8 cellular contexts compared by ENCODE assay signal in genomic region chr11:64253043-64253442, GRCh38. TPM values are rescaled to one million over a fixed set of nuclear protein-coding genes. Genes with fewer than 3 reads are reported as not detected.
A peak's percentile ranks its signal among the peaks of the same experiment; 100 is the strongest.
DNase-seq lines count a peak whose midpoint lies in the region; ATAC-seq, FAIRE-seq and TF ChIP-seq lines count a peak whose summit lies in the region.

No MANE protein-coding gene starts in this region.

- H3K4me3 Mint-ChIP-seq in naive thymus-derived CD4-positive, alpha-beta T cell = peak overlapping the region in 6 of 10 donors; percentile 14 to 91 (median 33)

- no TSS peak for BruUV-seq in IMR-90 (replicated peaks; lab: Mats Ljungman, UMichigan)

- DNase-seq in BJ (ENCODE audit: low read depth) (no peak), IMR-90 (no peak), colonic mucosa (no peak), midbrain (lab: John Stamatoyannopoulos, UW) (no peak), SJCRH30 (no peak), kidney (no peak)
- DNase-seq in naive thymus-derived CD4-positive, alpha-beta T cell = no peak

- H2BK120ac ChIP-seq in IMR-90 (ENCODE audit: low read depth, low read length) = no peak overlapping the region

- H2BK5ac ChIP-seq in IMR-90 (ENCODE audit: low read depth, low read length, poor library complexity, severe bottlenecking) = no peak overlapping the region

- WGBS in IMR-90 (ENCODE audit: extremely low coverage in 2 of 2, insufficient read length in 1 of 2), 2 experiments = 82% methylated on average over 5 of the region's 8 CpGs; no CpG with 5 or more reads in 1 of the 2 experiments

- H3K27ac Mint-ChIP-seq in naive thymus-derived CD4-positive, alpha-beta T cell = no peak overlapping the region

- H3K9ac ChIP-seq in IMR-90 (ENCODE audit: low read depth, low read length) = 0 out of 2 replicates have a peak overlapping the region, but pooled peaks have one; percentile 2
- peak overlapping the region; percentile 8 to 89 for H3K9ac ChIP-seq in colonic mucosa (ENCODE audit: low read depth in 2 of 2, low read length in 2 of 2)
- H3K9ac ChIP-seq in kidney (ENCODE audit: low read length in 2 of 2) = no peak overlapping the region

- H2BK15ac ChIP-seq in IMR-90 (ENCODE audit: low read depth, low read length) = no peak overlapping the region

- H2AFZ ChIP-seq in IMR-90 (replicated peaks; ENCODE audit: low read length, poor library complexity) = no peak overlapping the region

- H4K20me1 ChIP-seq in IMR-90 (ENCODE audit: insufficient read depth, low read length) = peaks cover 5% of the 10 kb centered on the region; the same call in 1 of the 2 replicates

- no peak for TF ChIP-seq CTCF in BJ (IDR thresholded peaks at IDR 0.05; ENCODE audit: insufficient read depth, low read depth, low read length)
- TF ChIP-seq CTCF in IMR-90 (conservative IDR thresholded peaks at IDR 0.05; ENCODE audit: low read depth, low read length) = no peak
- no peak for TF ChIP-seq CTCF in colonic mucosa (IDR thresholded peaks at IDR 0.05)
- TF ChIP-seq CTCF in kidney (IDR thresholded peaks at IDR 0.05; ENCODE audit: borderline replicate concordance, extremely low read depth, insufficient read depth) = no peak

- H3K4me3 ChIP-seq in BJ (ENCODE audit: low read depth, low read length) (peak overlapping the region; percentile 79), IMR-90 (ENCODE audit: insufficient read depth, low read depth, low read length) (no peak overlapping the region; the same call in 1 of the 2 replicates), colonic mucosa (peak overlapping the region; percentile 97), SJCRH30 (no peak overlapping the region), kidney (ENCODE audit: low read length in 2 of 2) (no peak overlapping the region)
- no peak overlapping the region for H3K4me3 ChIP-seq in naive thymus-derived CD4-positive, alpha-beta T cell (ENCODE audit: low read length)

- no peak overlapping the region for H3K18ac ChIP-seq in IMR-90 (ENCODE audit: low read depth, low read length)

- in situ Hi-C loops in IMR-90 (cut with MboI; ENCODE audit: low sequenced_read_pairs) = no loop called here

- peaks cover 0 to 3% (median 0%) of the 10 kb centered on the region in 5 donors for H3K27me3 Mint-ChIP-seq in naive thymus-derived CD4-positive, alpha-beta T cell

- no peaks in the 10 kb centered on the region for H3K27me3 ChIP-seq in BJ (ENCODE audit: control insufficient read depth, insufficient read depth, low read length)
- H3K27me3 ChIP-seq in IMR-90 (ENCODE audit: control insufficient read depth, insufficient read depth, low read length) = no peaks in the 10 kb centered on the region
- H3K27me3 ChIP-seq in colonic mucosa = no peaks in the 10 kb centered on the region
- no peaks in the 10 kb centered on the region for H3K27me3 ChIP-seq in naive thymus-derived CD4-positive, alpha-beta T cell (ENCODE audit: control insufficient read depth in 2 of 2, insufficient read depth in 2 of 2, low read length in 2 of 2)
- H3K27me3 ChIP-seq in SJCRH30 = no peaks in the 10 kb centered on the region

- peaks cover 2 to 37% (median 12%) of the 10 kb centered on the region in 7 donors for H3K4me1 Mint-ChIP-seq in naive thymus-derived CD4-positive, alpha-beta T cell

- H3K9me1 ChIP-seq in IMR-90 (ENCODE audit: insufficient read depth, low read length) = no peaks in the 10 kb centered on the region

- no peak for TF ChIP-seq POLR2A in IMR-90 (IDR thresholded peaks at IDR 0.05; ENCODE audit: low read depth, low read length)

- H4K8ac ChIP-seq in IMR-90 (ENCODE audit: low read depth in 2 of 2, low read length in 2 of 2) = no peak overlapping the region

- H2AK9ac ChIP-seq in IMR-90 (replicated peaks; ENCODE audit: low read depth, low read length, poor library complexity) = peak overlapping the region; percentile 68

- H3K4me1 ChIP-seq in IMR-90 (ENCODE audit: control insufficient read depth, insufficient read depth, low read length) (peaks cover 10% of the 10 kb centered on the region), colonic mucosa (peaks cover 9% of the 10 kb centered on the region), SJCRH30 (peaks cover 27% of the 10 kb centered on the region), kidney (ENCODE audit: control insufficient read depth in 1 of 2, insufficient read depth in 1 of 2, low read depth in 1 of 2, low read length in 2 of 2) (peaks cover 5 to 22% of the 10 kb centered on the region in 2 donors)
- peaks cover 9 to 12% of the 10 kb centered on the region in 2 donors for H3K4me1 ChIP-seq in naive thymus-derived CD4-positive, alpha-beta T cell (ENCODE audit: control insufficient read depth in 2 of 2, insufficient read depth in 2 of 2, low read length in 2 of 2)

- no peak for FAIRE-seq in kidney (lab: Jason Lieb, UNC)

- POLR2A ChIA-PET in BJ (lab: Charles Lee) = no interaction called here
- POLR2A ChIA-PET in IMR-90 (lab: Charles Lee; ENCODE audit: unreplicated experiment) = interaction anchor here (0.7 kb wide), 1 partner anchor 11 kb away, joined by 3 read pairs; no protein-coding TSS in a partner anchor
- POLR2A ChIA-PET in naive thymus-derived CD4-positive, alpha-beta T cell (lab: Charles Lee) = interaction anchor here (12.3 kb wide), 1 partner anchor 16 kb away, joined by 154 read pairs; no protein-coding TSS in a partner anchor

- H3K79me1 ChIP-seq in IMR-90 (ENCODE audit: low read depth in 1 of 2, low read length in 2 of 2) = peaks cover 8 to 59% of the 10 kb centered on the region in 2 experiments

- H3K14ac ChIP-seq in IMR-90 (replicated peaks; ENCODE audit: low read depth, low read length) = no peak overlapping the region

- H3K9me3 ChIP-seq in IMR-90 (ENCODE audit: control insufficient read depth, insufficient read depth, low read length) (no peaks in the 10 kb centered on the region), colonic mucosa (no peaks in the 10 kb centered on the region), SJCRH30 (replicated peaks) (no peaks in the 10 kb centered on the region), kidney (ENCODE audit: control insufficient read depth in 1 of 2, low read length in 2 of 2) (no peaks in the 10 kb centered on the region)
- H3K9me3 ChIP-seq in naive thymus-derived CD4-positive, alpha-beta T cell (ENCODE audit: control insufficient read depth in 2 of 3, low read length in 3 of 3) = no peaks in the 10 kb centered on the region

- no peak overlapping the region for H2BK20ac ChIP-seq in IMR-90 (ENCODE audit: low read depth, low read length)

- H3K36me3 ChIP-seq in BJ (ENCODE audit: control insufficient read depth, insufficient read depth, low read length) (peaks cover 18% of the 10 kb centered on the region), IMR-90 (ENCODE audit: control insufficient read depth, insufficient read depth, low read length) (peaks cover 20% of the 10 kb centered on the region), colonic mucosa (peaks cover 5% of the 10 kb centered on the region), SJCRH30 (peaks cover 15% of the 10 kb centered on the region; the same call in 1 of the 2 replicates), kidney (ENCODE audit: control insufficient read depth in 1 of 2, insufficient read depth in 2 of 2, low read length in 2 of 2) (peaks cover 0 to 6% of the 10 kb centered on the region in 2 donors)
- H3K36me3 ChIP-seq in naive thymus-derived CD4-positive, alpha-beta T cell (ENCODE audit: control insufficient read depth in 2 of 3, insufficient read depth in 3 of 3, low read length in 3 of 3) = no peaks in the 10 kb centered on the region

- dilution Hi-C loops in IMR-90 (cut with HindIII; ENCODE audit: low sequenced_read_pairs, unreplicated experiment) = no loop called here

- peaks cover 0 to 2% (median 0%) of the 10 kb centered on the region in 11 donors for H3K9me3 Mint-ChIP-seq in naive thymus-derived CD4-positive, alpha-beta T cell

- H4K91ac ChIP-seq in IMR-90 (ENCODE audit: insufficient read depth, low read depth, low read length) = no peak overlapping the region

- CTCF ChIA-PET in BJ (lab: Yijun Ruan, JAX) (interaction anchor here (1.2 to 3.6 kb wide), 5 partner anchors 10 to 47 kb away, joined by 3 to 56 read pairs (median 18); partner anchors contain the start of gene FERMT3), IMR-90 (lab: Yijun Ruan, JAX) (interaction anchor here (1.4 kb wide), 1 partner anchor 52 kb away, joined by 4 read pairs; no protein-coding TSS in a partner anchor)
- CTCF ChIA-PET in naive thymus-derived CD4-positive, alpha-beta T cell (lab: Charles Lee) = interaction anchor here (3.7 kb wide), 1 partner anchor 47 kb away, joined by 31 read pairs; the partner anchor contains the start of gene FERMT3

- no peaks in the 10 kb centered on the region for H3K36me3 Mint-ChIP-seq in naive thymus-derived CD4-positive, alpha-beta T cell

- no peak overlapping the region for H4K5ac ChIP-seq in IMR-90 (ENCODE audit: low read depth, low read length)

- intact Hi-C loops in IMR-90 (cut with micrococcal nuclease) = no loop called here
- intact Hi-C loops in colonic mucosa (cut with DNase I) = no loop called here
- intact Hi-C loops in naive thymus-derived CD4-positive, alpha-beta T cell (cut with micrococcal nuclease) = no loop called here
- intact Hi-C loops in kidney (cut with DNase I) = no loop called here

- H2AK5ac ChIP-seq in IMR-90 (ENCODE audit: low read depth, low read length) = peak overlapping the region; percentile 47; the same call in 1 of the 2 replicates

- H3K27ac ChIP-seq in IMR-90 (ENCODE audit: insufficient read depth, low read length) (no peak overlapping the region), colonic mucosa (peak overlapping the region; percentile 80), SJCRH30 (no peak overlapping the region), kidney (ENCODE audit: low read depth in 2 of 2, low read length in 2 of 2) (no peak overlapping the region)
- no peak overlapping the region for H3K27ac ChIP-seq in naive thymus-derived CD4-positive, alpha-beta T cell (ENCODE audit: low read depth, low read length)

- ATAC-seq in IMR-90 (ENCODE audit: low read depth) (no peak), GM21381 (IDR thresholded peaks at IDR 0.05; ENCODE audit: unreplicated experiment) (no peak)
- no peak for ATAC-seq in naive thymus-derived CD4-positive, alpha-beta T cell

- no peak for TF ChIP-seq RAD21 in IMR-90 (IDR thresholded peaks at IDR 0.05; ENCODE audit: low read length)

- H3K4ac ChIP-seq in IMR-90 (ENCODE audit: low read depth, low read length) = 0 out of 2 replicates have a peak overlapping the region, but pooled peaks have one; percentile 4

- H3K56ac ChIP-seq in IMR-90 (ENCODE audit: extremely low read depth, insufficient read depth, low read length) = no peak overlapping the region

- H3K23ac ChIP-seq in IMR-90 (ENCODE audit: low read depth, low read length) = no peak overlapping the region

- H3K4me2 ChIP-seq in IMR-90 (ENCODE audit: low read depth, low read length) = peak overlapping the region; percentile 43

RNA-seq across cellular contexts. Expression of gene PLCB3, which starts 1.7 kb away (rescaled TPM):
- polyA plus RNA-seq in BJ (2011; rRNA removed) (17.9 and 30.2 TPM in 2 replicates), IMR-90 (2012; rRNA removed) (23.9 and 25.9 TPM in 2 replicates), kidney (ENCODE audit: insufficient read depth, low read depth, low replicate concordance) (9.6 TPM)
- 45.3 and 50.4 TPM in 2 replicates for polyA minus RNA-seq in BJ (2011; rRNA and poly(A)+ RNA removed)
- total RNA-seq in IMR-90 (2012; rRNA removed) (24.9 and 26.9 TPM in 2 replicates), colonic mucosa (100 to 1,000 TPM in 1 of 2 donors, 10 to 100 TPM in 1; 86.9 to 108 TPM), kidney (24.6 TPM)
- 15.3 and 21.3 TPM in 2 replicates for polyA plus RNA-seq in IMR-90 (2012; cell fraction: cytosol; rRNA removed)
- 51.9 and 93.7 TPM in 2 replicates for polyA plus RNA-seq in IMR-90 (2012; cell fraction: nucleus; rRNA removed; ENCODE audit: low replicate concordance)
- 10 to 100 TPM in 2 of 5 experiments, 1 to 10 TPM in 3; 3.3 to 12.1 (median 8.1) TPM for total RNA-seq in naive thymus-derived CD4-positive, alpha-beta T cell
- under 1 TPM; 0.19 to 0.81 TPM for polyA plus RNA-seq in naive thymus-derived CD4-positive, alpha-beta T cell
- 35.8 and 38.3 TPM in 2 replicates for total RNA-seq in SJCRH30 (2014; rRNA removed; shearing (Covaris generic))

RNA-seq across cellular contexts. Expression of gene PPP1R14B, which starts 6.3 kb away (rescaled TPM):
- polyA plus RNA-seq in BJ (2011; rRNA removed) (174 and 283 TPM in 2 replicates), IMR-90 (2012; rRNA removed) (257 and 355 TPM in 2 replicates), kidney (ENCODE audit: insufficient read depth, low read depth, low replicate concordance) (145 TPM)
- 55.6 and 75.0 TPM in 2 replicates for polyA minus RNA-seq in BJ (2011; rRNA and poly(A)+ RNA removed)
- total RNA-seq in IMR-90 (2012; rRNA removed) (176 and 206 TPM in 2 replicates), colonic mucosa (100 to 1,000 TPM; 113 to 234 TPM), kidney (86.5 TPM)
- polyA plus RNA-seq in IMR-90 (2012; cell fraction: cytosol; rRNA removed) = 272 and 281 TPM in 2 replicates
- polyA plus RNA-seq in IMR-90 (2012; cell fraction: nucleus; rRNA removed; ENCODE audit: low replicate concordance) = 133 and 164 TPM in 2 replicates
- 100 to 1,000 TPM in 1 of 5 experiments, 10 to 100 TPM in 4; 20.1 to 116 (median 26.0) TPM for total RNA-seq in naive thymus-derived CD4-positive, alpha-beta T cell
- 10 to 100 TPM; 23.9 to 29.5 TPM for polyA plus RNA-seq in naive thymus-derived CD4-positive, alpha-beta T cell
- 556 and 639 TPM in 2 replicates for total RNA-seq in SJCRH30 (2014; rRNA removed; shearing (Covaris generic))

RNA-seq across cellular contexts. Expression of gene FKBP2, which starts 12.1 kb away (rescaled TPM):
- polyA plus RNA-seq in BJ (2011; rRNA removed) (65.6 and 76.2 TPM in 2 replicates), IMR-90 (2012; rRNA removed) (68.6 and 76.4 TPM in 2 replicates), kidney (ENCODE audit: insufficient read depth, low read depth, low replicate concordance) (411 TPM)
- polyA minus RNA-seq in BJ (2011; rRNA and poly(A)+ RNA removed) = 30.6 and 45.1 TPM in 2 replicates
- total RNA-seq in IMR-90 (2012; rRNA removed) (36.2 and 62.5 TPM in 2 replicates), colonic mucosa (100 to 1,000 TPM in 1 of 2 donors, 10 to 100 TPM in 1; 71.7 to 104 TPM), kidney (76.0 TPM)
- 114 and 135 TPM in 2 replicates for polyA plus RNA-seq in IMR-90 (2012; cell fraction: cytosol; rRNA removed)
- polyA plus RNA-seq in IMR-90 (2012; cell fraction: nucleus; rRNA removed; ENCODE audit: low replicate concordance) = 46.8 and 53.6 TPM in 2 replicates
- total RNA-seq in naive thymus-derived CD4-positive, alpha-beta T cell = 10 to 100 TPM; 20.3 to 46.6 (median 33.5) TPM
- 10 to 100 TPM; 61.8 to 81.4 TPM for polyA plus RNA-seq in naive thymus-derived CD4-positive, alpha-beta T cell
- 53.1 and 53.5 TPM in 2 replicates for total RNA-seq in SJCRH30 (2014; rRNA removed; shearing (Covaris generic))

RNA-seq across cellular contexts. Expression of gene VEGFB, which starts 18.7 kb away (rescaled TPM):
- polyA plus RNA-seq in BJ (2011; rRNA removed) (10.2 and 13.2 TPM in 2 replicates), IMR-90 (2012; rRNA removed) (23.9 and 25.1 TPM in 2 replicates), kidney (ENCODE audit: insufficient read depth, low read depth, low replicate concordance) (157 TPM)
- polyA minus RNA-seq in BJ (2011; rRNA and poly(A)+ RNA removed) = 4.9 and 10.0 TPM in 2 replicates
- total RNA-seq in IMR-90 (2012; rRNA removed) (3.0 and 3.9 TPM in 2 replicates), colonic mucosa (10 to 100 TPM; 25.9 to 59.5 TPM), kidney (77.6 TPM)
- 29.6 and 45.2 TPM in 2 replicates for polyA plus RNA-seq in IMR-90 (2012; cell fraction: cytosol; rRNA removed)
- 24.3 and 30.6 TPM in 2 replicates for polyA plus RNA-seq in IMR-90 (2012; cell fraction: nucleus; rRNA removed; ENCODE audit: low replicate concordance)
- total RNA-seq in naive thymus-derived CD4-positive, alpha-beta T cell = 10 to 100 TPM; 30.6 to 99.5 (median 88.0) TPM
- polyA plus RNA-seq in naive thymus-derived CD4-positive, alpha-beta T cell = 10 to 100 TPM; 12.9 to 15.3 TPM
- 26.4 and 27.8 TPM in 2 replicates for total RNA-seq in SJCRH30 (2014; rRNA removed; shearing (Covaris generic))

RNA-seq across cellular contexts. Expression of gene DNAJC4, which starts 22.7 kb away (rescaled TPM):
- polyA plus RNA-seq in BJ (2011; rRNA removed) (23.5 and 42.1 TPM in 2 replicates), IMR-90 (2012; rRNA removed) (22.8 and 30.3 TPM in 2 replicates), kidney (ENCODE audit: insufficient read depth, low read depth, low replicate concordance) (102 TPM)
- 11.4 and 23.1 TPM in 2 replicates for polyA minus RNA-seq in BJ (2011; rRNA and poly(A)+ RNA removed)
- total RNA-seq in IMR-90 (2012; rRNA removed) (2.2 and 3.9 TPM in 2 replicates), colonic mucosa (10 to 100 TPM; 39.9 to 50.3 TPM), kidney (31.1 TPM)
- 10.8 and 31.8 TPM in 2 replicates for polyA plus RNA-seq in IMR-90 (2012; cell fraction: cytosol; rRNA removed)
- polyA plus RNA-seq in IMR-90 (2012; cell fraction: nucleus; rRNA removed; ENCODE audit: low replicate concordance) = 39.6 and 66.8 TPM in 2 replicates
- total RNA-seq in naive thymus-derived CD4-positive, alpha-beta T cell = 10 to 100 TPM; 39.3 to 61.7 (median 47.4) TPM
- 10 to 100 TPM; 24.3 to 26.7 TPM for polyA plus RNA-seq in naive thymus-derived CD4-positive, alpha-beta T cell
- total RNA-seq in SJCRH30 (2014; rRNA removed; shearing (Covaris generic)) = 2.0 and 5.3 TPM in 2 replicates

Comparison
In these comparisons a context has a peak if more than half of its experiments do, and no peak if none do; other contexts are left out.
1. H3K4me3 ChIP-seq: peak in BJ (single experiment) and colonic mucosa (single experiment); none in IMR-90 (single experiment), naive thymus-derived CD4-positive, alpha-beta T cell (single experiment), SJCRH30 (single experiment) and kidney (0 of 2).
2. H3K9ac ChIP-seq: peak in IMR-90 (single experiment) and colonic mucosa (2 of 2); none in kidney (0 of 2).